22 cellular contexts compared by ENCODE assay signal in genomic region chr15:61921093-61921492, GRCh38.
A peak's percentile ranks its signal among the peaks of the same experiment; 100 is the strongest.
DNase-seq lines count a peak whose midpoint lies in the region; ATAC-seq, FAIRE-seq and TF ChIP-seq lines count a peak whose summit lies in the region.
"Had no signal": no experiment of that assay in that cellular context is flagged by ENCODE, and none has a peak within 500 bp of the region (broad histone marks: within the 10 kb centered on the region; RNA-seq: fewer than 3 reads in every experiment).

No MANE protein-coding gene starts in this region.

- TF ChIP-seq EP300 in A549 (IDR thresholded peaks at IDR 0.05) = no peak

- H3K4me3 ChIP-seq in A549 (no peak overlapping the region), PC-3 (ENCODE audit: low read length) (no peak overlapping the region), bronchial epithelial cell (ENCODE audit: low read depth, low read length) (no peak overlapping the region), prostate gland (no peak overlapping the region)
- no peak overlapping the region for H3K4me3 ChIP-seq in CD8-positive, alpha-beta memory T cell (ENCODE audit: low read length)
- H3K4me3 ChIP-seq: MG63 had no signal

- H3K4me1 ChIP-seq in A549 = no peaks in the 10 kb centered on the region
- peaks cover 9% of the 10 kb centered on the region; the same call in 1 of the 2 replicates for H3K4me1 ChIP-seq in PC-3 (ENCODE audit: insufficient read depth, low read length)
- H3K4me1 ChIP-seq in foreskin keratinocyte = no peaks in the 10 kb centered on the region
- no peaks in the 10 kb centered on the region for H3K4me1 ChIP-seq in prostate gland (replicated peaks)
- H3K4me1 ChIP-seq in CD8-positive, alpha-beta memory T cell (ENCODE audit: insufficient read depth, low read length) = no peaks in the 10 kb centered on the region

- 92% methylated on average over 1 of the region's 1 CpG for WGBS in A549 (ENCODE audit: missing lambda C conversion rate)
- 95% methylated on average over 1 of the region's 1 CpG for WGBS in prostate gland

- no peaks in the 10 kb centered on the region for H3K27me3 Mint-ChIP-seq in CD8-positive, alpha-beta memory T cell

- H3K27ac ChIP-seq in A549 = no peak overlapping the region
- no peak overlapping the region for H3K27ac ChIP-seq in PC-3 (ENCODE audit: low read length)
- no peak overlapping the region for H3K27ac ChIP-seq in foreskin keratinocyte
- H3K27ac ChIP-seq in prostate gland = no peak overlapping the region
- H3K27ac ChIP-seq in CD8-positive, alpha-beta memory T cell (ENCODE audit: low read depth, low read length) = no peak overlapping the region
- H3K27ac ChIP-seq: C4-2B had no signal

- H3K4me2 ChIP-seq in A549 = no peak overlapping the region
- H3K4me2 ChIP-seq in PC-3 (ENCODE audit: low read length) = no peak overlapping the region

- no peak overlapping the region for H3K27ac Mint-ChIP-seq in CD8-positive, alpha-beta memory T cell

- ATAC-seq in A549 (no peak), PC-3 (no peak; the same call in none of the 2 replicates), foreskin keratinocyte (peak; percentile 67), GM21723 (IDR thresholded peaks at IDR 0.05; ENCODE audit: unreplicated experiment) (no peak)
- ATAC-seq: HCT116, Panc1, SK-N-SH treated with all-trans-retinoic acid at 6 μM for 48 hours had no signal

- H3K4me1 Mint-ChIP-seq in CD8-positive, alpha-beta memory T cell = peaks cover 0 to 2% (median 0%) of the 10 kb centered on the region in 3 donors

- H3K9me3 Mint-ChIP-seq in CD8-positive, alpha-beta memory T cell = no peaks in the 10 kb centered on the region

- TF ChIP-seq CTCF in A549 (IDR thresholded peaks at IDR 0.05) (no peak), PC-3 (conservative IDR thresholded peaks at IDR 0.05; ENCODE audit: low read depth, low read length) (no peak), bronchial epithelial cell (IDR thresholded peaks at IDR 0.05; ENCODE audit: insufficient read depth, low read length, severe bottlenecking) (no peak), foreskin keratinocyte (conservative IDR thresholded peaks at IDR 0.05) (no peak), prostate gland (IDR thresholded peaks at IDR 0.05) (no peak)

- H3K9me3 ChIP-seq in A549 (no peaks in the 10 kb centered on the region), PC-3 (ENCODE audit: low read length) (no peaks in the 10 kb centered on the region), prostate gland (no peaks in the 10 kb centered on the region)
- H3K9me3 ChIP-seq in CD8-positive, alpha-beta memory T cell (ENCODE audit: low read length) = no peaks in the 10 kb centered on the region
- H3K9me3 ChIP-seq: MG63 had no signal

- H3K36me3 ChIP-seq in PC-3 (ENCODE audit: low read depth, low read length) (0 out of 2 replicates have a peak, but pooled peaks cover 3% of the 10 kb centered on the region), bronchial epithelial cell (ENCODE audit: control insufficient read depth, insufficient read depth, low read length) (peaks cover 3% of the 10 kb centered on the region), prostate gland (peaks cover 0 to 4% of the 10 kb centered on the region in 2 donors)
- H3K36me3 ChIP-seq in CD8-positive, alpha-beta memory T cell (ENCODE audit: insufficient read depth, low read length) = peaks cover 14% of the 10 kb centered on the region

- CTCF ChIA-PET in A549 (lab: Yijun Ruan, JAX) (no interaction called here), PC-3 (lab: Charles Lee) (no interaction called here)
- CTCF ChIA-PET in CD8-positive, alpha-beta memory T cell (lab: Charles Lee) = no interaction called here

- H2AFZ ChIP-seq in PC-3 (ENCODE audit: low read length) = no peak overlapping the region

- no TSS peak for BruUV-seq in PC-3 (replicated peaks; lab: Mats Ljungman, UMichigan)

- peaks cover 3 to 72% (median 31%) of the 10 kb centered on the region in 3 donors for H3K36me3 Mint-ChIP-seq in CD8-positive, alpha-beta memory T cell

- no peak for FAIRE-seq in A549 (lab: Jason Lieb, UNC)
- no peak for FAIRE-seq in bronchial epithelial cell (lab: Jason Lieb, UNC)
- FAIRE-seq: H1 had no signal

- no peaks in the 10 kb centered on the region for H3F3A ChIP-seq in PC-3 (ENCODE audit: low read length, unreplicated experiment)

- no peaks in the 10 kb centered on the region for H4K20me1 ChIP-seq in PC-3 (ENCODE audit: low read length)

- TF ChIP-seq POLR2A in A549 (IDR thresholded peaks at IDR 0.05; ENCODE audit: low read length) (no peak), prostate gland (IDR thresholded peaks at IDR 0.05) (no peak)

- H3K9ac ChIP-seq in PC-3 (ENCODE audit: low read length) = no peak overlapping the region

- no peaks in the 10 kb centered on the region for H3K79me2 ChIP-seq in PC-3 (ENCODE audit: low read length)

- H3K27me3 ChIP-seq in PC-3 (ENCODE audit: low read length) (no peaks in the 10 kb centered on the region), bronchial epithelial cell (ENCODE audit: control insufficient read depth, insufficient read depth, low read length) (no peaks in the 10 kb centered on the region), foreskin keratinocyte (no peaks in the 10 kb centered on the region), prostate gland (replicated peaks; ENCODE audit: insufficient read depth) (no peaks in the 10 kb centered on the region)
- no peaks in the 10 kb centered on the region for H3K27me3 ChIP-seq in CD8-positive, alpha-beta memory T cell (ENCODE audit: insufficient read depth, low read length, poor library complexity, severe bottlenecking)
- H3K27me3 ChIP-seq: MG63 had no signal

- no peaks in the 10 kb centered on the region for H3K9me2 ChIP-seq in PC-3 (replicated peaks; ENCODE audit: low read length)

- TF ChIP-seq RAD21 in A549 (conservative IDR thresholded peaks at IDR 0.05 in 1 of 2, IDR thresholded peaks at IDR 0.05 in 1 of 2) = no peak

- intact Hi-C loops in PC-3 (cut with micrococcal nuclease) (loop anchor here (5.0 kb wide), 1 partner anchor 44 kb away; no protein-coding TSS in a partner anchor), prostate gland (cut with DNase I) (no loop called here)

- POLR2A ChIA-PET in A549 (lab: Yijun Ruan, JAX) (no interaction called here), PC-3 (lab: Charles Lee; ENCODE audit: unreplicated experiment) (no interaction called here)
- POLR2A ChIA-PET in CD8-positive, alpha-beta memory T cell (lab: Charles Lee) = interaction anchor here (0.6 kb wide), 1 partner anchor 1519 kb away, joined by 4 read pairs; no protein-coding TSS in a partner anchor

- H3K4me3 Mint-ChIP-seq in CD8-positive, alpha-beta memory T cell = no peak overlapping the region

- DNase-seq in A549 (ENCODE audit: low read depth in 1 of 2, low spot score in 1 of 2) (no peak), PC-3 (peak; percentile 36), bronchial epithelial cell (ENCODE audit: low read depth) (peak; percentile 49), foreskin keratinocyte (peak; percentile 30 to 57), prostate gland (ENCODE audit: low spot score) (no peak)
- DNase-seq in CD8-positive, alpha-beta memory T cell = no peak
- DNase-seq: 8988T, AML-193, DMS53, GF-D8, Kasumi-1, MG63, NCI-H1417, NCI-H187 treated with DMSO at 0.1 percent for 48 hours, NCI-H2107, NCI-H69 had no signal

TF ChIP-seq in A549, 52 proteins besides CTCF, POLR2A, EP300 and RAD21:
- TF ChIP-seq FOSL2 (IDR thresholded peaks at IDR 0.05) (no peak), FOSL2 (CRISPR knock-in tag; IDR thresholded peaks at IDR 0.05) (0 out of 2 replicates have a peak, but pooled peaks have one; percentile 26), ZFP36 (IDR thresholded peaks at IDR 0.05; ENCODE audit: borderline replicate concordance, partially characterized antibody) (no peak)
TF ChIP-seq in A549: peak in this region for 1.

Comparison
In these comparisons a context has a peak if more than half of its experiments do, and no peak if none do; other contexts are left out.
1. DNase-seq: peak in PC-3 (single experiment), bronchial epithelial cell (single experiment) and foreskin keratinocyte (2 of 2); none in A549 (0 of 2), prostate gland (single experiment) and CD8-positive, alpha-beta memory T cell (0 of 5).